Comparison of ENCODE assay signal across 15 cellular contexts in genomic region chr3:80331768-80332167, GRCh38.
DNase-seq lines count a peak whose midpoint lies in the region; ATAC-seq and TF ChIP-seq lines count a peak whose summit lies in the region.
"Had no signal": no experiment of that assay in that cellular context is flagged by ENCODE, and none has a peak within 500 bp of the region (broad histone marks: within the 10 kb centered on the region; RNA-seq: fewer than 3 reads in every experiment).

No MANE protein-coding gene starts in this region.

- H2AFZ ChIP-seq in GM23248, result no peak overlapping the region

- H3K9me3 ChIP-seq in A673 (ENCODE audit: low read depth, low read length, poor library complexity, severe bottlenecking) (no peaks in the 10 kb centered on the region), GM23248 (ENCODE audit: low read depth) (no peaks in the 10 kb centered on the region)

- H3K4me3 ChIP-seq in A673 (ENCODE audit: low read depth, low read length, poor library complexity, severe bottlenecking) (no peak overlapping the region), GM23248 (no peak overlapping the region)

- no peaks in the 10 kb centered on the region for H3K9me2 ChIP-seq in GM23248 (ENCODE audit: insufficient read depth)

- no peaks in the 10 kb centered on the region for H3F3A ChIP-seq in GM23248 (ENCODE audit: insufficient read depth)

- no peaks in the 10 kb centered on the region for H4K20me1 ChIP-seq in GM23248 (ENCODE audit: insufficient read depth)

- H3K27ac ChIP-seq in A673 (ENCODE audit: low read depth, low read length, poor library complexity, severe bottlenecking), result no peak overlapping the region
- no peak overlapping the region for H3K27ac ChIP-seq in GM23248
- H3K27ac ChIP-seq: KMS-11 had no signal

- intact Hi-C loops in A673 (cut with micrococcal nuclease; ENCODE audit: unreplicated experiment), result no loop called here

- no peaks in the 10 kb centered on the region for H3K36me3 ChIP-seq in A673 (ENCODE audit: insufficient read depth, low read length, poor library complexity, severe bottlenecking)
- no peaks in the 10 kb centered on the region for H3K36me3 ChIP-seq in GM23248 (ENCODE audit: low read depth)

- no TSS peak for BruUV-seq in A673 (replicated peaks; lab: Mats Ljungman, UMichigan)

- no peaks in the 10 kb centered on the region for H3K4me1 ChIP-seq in A673 (ENCODE audit: insufficient read depth, low read length, poor library complexity, severe bottlenecking)
- no peaks in the 10 kb centered on the region for H3K4me1 ChIP-seq in GM23248 (ENCODE audit: insufficient read depth)

- 2 to 8% methylated on average over 1 of the region's 1 CpG for WGBS in GM23248 (ENCODE audit: low coverage in 1 of 2, low lambda C conversion rate in 2 of 2, missing lambda C conversion rate in 2 of 2), 2 experiments

- H3K4me2 ChIP-seq in GM23248 (ENCODE audit: unreplicated experiment), result no peak overlapping the region
- H3K4me2 ChIP-seq: KMS-11 had no signal

- POLR2A ChIA-PET in A673 (lab: Charles Lee; ENCODE audit: low non-redundant PET), result no interaction called here

- no peak overlapping the region for H3K9ac ChIP-seq in GM23248
- H3K9ac ChIP-seq: KMS-11 had no signal

- CTCF ChIA-PET in A673 (lab: Charles Lee), result no interaction called here

- no peak for TF ChIP-seq CTCF in A673 (conservative IDR thresholded peaks at IDR 0.05; ENCODE audit: low read depth, low read length)

- DNase-seq in A673 (ENCODE audit: low spot score) (peak; percentile 39), NCI-H1417 (lab: John Stamatoyannopoulos, UW) (peak in 2 of 3 experiments; percentile 17 to 75), NCI-H748 treated with DMSO at 0.1 percent for 48 hours (lab: John Stamatoyannopoulos, UW) (peak; percentile 1), GM23248 (no peak), DMS79 treated with DMSO at 0.1 percent for 48 hours (lab: John Stamatoyannopoulos, UW) (no peak), midbrain (lab: John Stamatoyannopoulos, UW) (no peak)
- DNase-seq: 8988T, DMS79, H9, NCI-H187, NCI-H446 treated with DMSO at 0.1 percent for 48 hours, Right ventricle myocardium superior, T-helper 2 cell had no signal

- no peak for ATAC-seq in SK-N-SH treated with all-trans-retinoic acid at 6 μM for 48 hours

- in situ Hi-C loops in GM23248 (cut with MboI), result no loop called here

- H3K27me3 ChIP-seq in A673 (replicated peaks; ENCODE audit: insufficient read depth, low read depth, low read length, poor library complexity) (no peaks in the 10 kb centered on the region), GM23248 (replicated peaks; ENCODE audit: insufficient read depth) (no peaks in the 10 kb centered on the region)

- no peaks in the 10 kb centered on the region for H3K79me2 ChIP-seq in GM23248 (ENCODE audit: insufficient read depth)

TF ChIP-seq in SK-N-SH treated with all-trans-retinoic acid at 6 μM for 48 hours, 23 proteins besides CTCF, POLR2A, EP300 and RAD21:
- no peak for TF ChIP-seq ESRRG (CRISPR knock-in tag; IDR thresholded peaks at IDR 0.05)
- no peak for TF ChIP-seq ZC3H10 (CRISPR knock-in tag; IDR thresholded peaks at IDR 0.05)
- peak; percentile 60; the same call in 1 of the 2 replicates for TF ChIP-seq TSHZ2 (CRISPR knock-in tag; IDR thresholded peaks at IDR 0.05)
- TF ChIP-seq ZNF8 (CRISPR knock-in tag; IDR thresholded peaks at IDR 0.05), result no peak
- TF ChIP-seq TCF4 (CRISPR knock-in tag; IDR thresholded peaks at IDR 0.05; ENCODE audit: borderline replicate concordance), result peak; percentile 75; the same call in 1 of the 2 replicates
- TF ChIP-seq CREB5 (CRISPR knock-in tag; IDR thresholded peaks at IDR 0.05; ENCODE audit: low read depth), result 0 out of 2 replicates have a peak, but pooled peaks have one; percentile 39
- TF ChIP-seq ISL1 (CRISPR knock-in tag; IDR thresholded peaks at IDR 0.05), result peak; percentile 88

Comparison
In these comparisons a context has a peak if more than half of its experiments do, and no peak if none do; other contexts are left out.
1. DNase-seq: peak in A673 (single experiment), NCI-H1417 (2 of 3) and NCI-H748 treated with DMSO at 0.1 percent for 48 hours (single experiment); none in GM23248 (single experiment), DMS79 treated with DMSO at 0.1 percent for 48 hours (single experiment) and midbrain (single experiment).